ENCODE assay signal across 14 cellular contexts in genomic region chr10:80150172-80150571, GRCh38. TPM values are rescaled to one million over a fixed set of nuclear protein-coding genes. Genes with fewer than 3 reads are reported as not detected.
"Had no signal": no experiment of that assay in that cellular context is flagged by ENCODE, and none has a peak within 500 bp of the region (broad histone marks: within the 10 kb centered on the region; RNA-seq: fewer than 3 reads in every experiment).

No MANE protein-coding gene starts in this region.

- ATAC-seq: left lung; stimulated activated naive CD8-positive, alpha-beta T cell treated with anti-CD3 and anti-CD28 coated beads, Interleukin-15, amount 100 ng/mL, for 72 hours had no signal

- H3K9me3 Mint-ChIP-seq: stimulated activated naive CD8-positive, alpha-beta T cell treated with anti-CD3 and anti-CD28 coated beads, Interleukin-15, amount 100 ng/mL, for 72 hours had no signal

- DNase-seq: activated CD4-positive, alpha-beta T cell treated with anti-CD3 and anti-CD28 coated beads for 48 hours; activated gamma-delta T cell; effector CD4-positive, alpha-beta T cell; foreskin melanocyte; islet precursor cell; left lung; mesenchymal stem cell; stimulated activated CD4-positive, alpha-beta T cell treated with anti-CD3 and anti-CD28 coated beads, Interleukin-15, amount 100 ng/mL, for 24 hours; stimulated activated CD4-positive, alpha-beta T cell treated with anti-CD3 and anti-CD28 coated beads, Interleukin-4, amount 100 ng/mL, for 24 hours; stimulated activated naive CD8-positive, alpha-beta T cell treated with anti-CD3 and anti-CD28 coated beads, Interleukin-15, amount 100 ng/mL, for 72 hours; T1000; testis had no signal

- H3K4me3 Mint-ChIP-seq: stimulated activated naive CD8-positive, alpha-beta T cell treated with anti-CD3 and anti-CD28 coated beads, Interleukin-15, amount 100 ng/mL, for 72 hours had no signal

- H3K27me3 Mint-ChIP-seq: stimulated activated naive CD8-positive, alpha-beta T cell treated with anti-CD3 and anti-CD28 coated beads, Interleukin-15, amount 100 ng/mL, for 72 hours had no signal

RNA-seq across cellular contexts. Expression of gene PLAC9, which starts 17.6 kb away (rescaled TPM):
- total RNA-seq: cardiac muscle cell, renal cortical epithelial cell had no signal
